ENCODE assay signal across 10 cellular contexts in the genomic region with DNA sequence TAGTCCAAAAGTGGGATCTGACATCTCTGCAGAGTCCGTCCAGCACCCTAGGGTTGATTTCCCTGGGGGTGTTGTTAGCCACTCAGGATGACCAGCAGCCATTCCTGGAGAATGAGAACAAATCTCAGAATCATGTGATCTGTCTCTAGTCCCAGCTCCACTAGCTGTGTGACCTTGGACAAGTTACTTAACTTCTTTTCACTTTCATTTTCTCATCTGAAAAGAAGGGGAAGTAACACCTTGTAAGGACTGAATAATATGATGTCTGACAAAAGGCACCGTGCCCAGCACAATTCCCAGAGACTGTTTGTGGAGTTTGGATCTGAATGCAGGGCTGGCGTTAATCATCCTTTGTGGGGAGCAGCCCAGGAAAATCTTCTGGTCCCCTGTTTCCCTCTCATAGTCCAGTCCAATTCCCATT. TPM values are rescaled to one million over a fixed set of nuclear protein-coding genes. Genes with fewer than 3 reads are reported as not detected.
DNase-seq lines count a peak whose midpoint lies in the region; ATAC-seq and TF ChIP-seq lines count a peak whose summit lies in the region.
"Had no signal": no experiment of that assay in that cellular context is flagged by ENCODE, and none has a peak within 500 bp of the region (broad histone marks: within the 10 kb centered on the region; RNA-seq: fewer than 3 reads in every experiment).

No MANE protein-coding gene starts in this region.

- H3K4me1 ChIP-seq in CD4-positive, CD25-positive, alpha-beta regulatory T cell (ENCODE audit: control insufficient read depth, insufficient read depth, low read length, poor library complexity, severe bottlenecking): peaks cover 8% of the 10 kb centered on the region
- peaks cover 54% of the 10 kb centered on the region for H3K4me1 ChIP-seq in body of pancreas

- no peak overlapping the region for H3K4me3 Mint-ChIP-seq in CD4-positive, CD25-positive, alpha-beta regulatory T cell
- no peak overlapping the region for H3K4me3 Mint-ChIP-seq in nephron progenitor cell

- intact Hi-C loops in body of pancreas (cut with DNase I): no loop called here

- H3K27me3 Mint-ChIP-seq in CD4-positive, CD25-positive, alpha-beta regulatory T cell: no peaks in the 10 kb centered on the region
- peaks cover 2% of the 10 kb centered on the region for H3K27me3 Mint-ChIP-seq in nephron progenitor cell (ENCODE audit: low read depth, poor library complexity)

- peaks cover 0 to 15% (median 10%) of the 10 kb centered on the region in 4 donors for H3K4me1 Mint-ChIP-seq in CD4-positive, CD25-positive, alpha-beta regulatory T cell
- peaks cover 33% of the 10 kb centered on the region for H3K4me1 Mint-ChIP-seq in nephron progenitor cell

- H3K27ac ChIP-seq in CD4-positive, CD25-positive, alpha-beta regulatory T cell (ENCODE audit: insufficient read depth, low read length, poor library complexity, severe bottlenecking): no peak overlapping the region
- peak overlapping the region in 3 of 4 donors; percentile 49 to 71 (median 63) for H3K27ac ChIP-seq in body of pancreas
- H3K27ac ChIP-seq: BLaER1 had no signal

- H3K4me3 ChIP-seq in CD4-positive, CD25-positive, alpha-beta regulatory T cell (ENCODE audit: low read depth, low read length): peak overlapping the region; percentile 21
- H3K4me3 ChIP-seq in body of pancreas: no peak overlapping the region
- H3K4me3 ChIP-seq: BLaER1 had no signal

- DNase-seq in CD4-positive, CD25-positive, alpha-beta regulatory T cell: peak in 1 of 3 donors; percentile 45
- DNase-seq in body of pancreas (peak in 3 of 4 donors; percentile 30 to 56 (median 49)), SHP77 treated with DMSO at 0.1 percent for 48 hours (lab: John Stamatoyannopoulos, UW) (no peak), nephron progenitor cell (no peak)
- DNase-seq in stimulated activated naive CD4-positive, alpha-beta T cell (lab: John Stamatoyannopoulos, UW): no peak
- DNase-seq in stimulated activated CD4-positive, alpha-beta T cell treated with anti-CD3 and anti-CD28 coated beads, Interleukin-1b, Interleukin-23, amount 100 ng/mL, for 48 hours: no peak
- DNase-seq: activated CD4-positive, CD25-positive, alpha-beta regulatory T cell had no signal

- peaks cover 0 to 2% (median 0%) of the 10 kb centered on the region in 7 donors for H3K9me3 Mint-ChIP-seq in CD4-positive, CD25-positive, alpha-beta regulatory T cell
- peaks cover 5% of the 10 kb centered on the region for H3K9me3 Mint-ChIP-seq in nephron progenitor cell

- no peaks in the 10 kb centered on the region for H3K27me3 ChIP-seq in CD4-positive, CD25-positive, alpha-beta regulatory T cell (ENCODE audit: control insufficient read depth, insufficient read depth, low read length)
- no peaks in the 10 kb centered on the region for H3K27me3 ChIP-seq in body of pancreas
- H3K27me3 ChIP-seq: BLaER1 had no signal

- 45 to 58% methylated on average over 3 of the region's 3 CpGs for WGBS in body of pancreas, 2 donors

- H3K36me3 ChIP-seq in CD4-positive, CD25-positive, alpha-beta regulatory T cell (ENCODE audit: control insufficient read depth, insufficient read depth, low read length): no peaks in the 10 kb centered on the region
- H3K36me3 ChIP-seq in body of pancreas (replicated peaks in 1 of 2; ENCODE audit: insufficient read depth in 1 of 2, low read depth in 2 of 2): no peaks in the 10 kb centered on the region
- H3K36me3 ChIP-seq: BLaER1 had no signal

- no peak for TF ChIP-seq CTCF in body of pancreas (IDR thresholded peaks at IDR 0.05)
- no peak for TF ChIP-seq CTCF in nephron progenitor cell (IDR thresholded peaks at IDR 0.05)

- H3K9me3 ChIP-seq in CD4-positive, CD25-positive, alpha-beta regulatory T cell (ENCODE audit: control insufficient read depth in 2 of 2, low read length in 2 of 2): no peaks in the 10 kb centered on the region
- H3K9me3 ChIP-seq in body of pancreas: no peaks in the 10 kb centered on the region

- TF ChIP-seq POLR2A in body of pancreas (IDR thresholded peaks at IDR 0.05): no peak

- H3K27ac Mint-ChIP-seq in CD4-positive, CD25-positive, alpha-beta regulatory T cell: peak overlapping the region; percentile 17 to 76 (median 40)
- H3K27ac Mint-ChIP-seq in nephron progenitor cell: no peak overlapping the region

- ATAC-seq in CD4-positive, CD25-positive, alpha-beta regulatory T cell (ENCODE audit: low read depth in 2 of 2): peak in 1 of 2 donors; percentile 52
- ATAC-seq in GM19397 (IDR thresholded peaks at IDR 0.05; ENCODE audit: unreplicated experiment): peak; percentile 68
- ATAC-seq in HG03108 (IDR thresholded peaks at IDR 0.05; ENCODE audit: unreplicated experiment): peak; percentile 73
- peak; percentile 74 for ATAC-seq in body of pancreas

- H3K36me3 Mint-ChIP-seq in CD4-positive, CD25-positive, alpha-beta regulatory T cell: peaks cover under 1% of the 10 kb centered on the region
- H3K36me3 Mint-ChIP-seq in nephron progenitor cell (ENCODE audit: low read depth): no peaks in the 10 kb centered on the region

RNA-seq across cellular contexts. Expression of gene MTURN, which starts 44.2 kb away (rescaled TPM):
- total RNA-seq in CD4-positive, CD25-positive, alpha-beta regulatory T cell: 31.1 TPM
- polyA plus RNA-seq in CD4-positive, CD25-positive, alpha-beta regulatory T cell: 1 to 10 TPM; 5.2 to 8.5 (median 5.8) TPM
- 10 to 100 TPM; 19.8 to 34.5 TPM for total RNA-seq in body of pancreas

Comparison
In these comparisons a context has a peak if more than half of its experiments do, and no peak if none do; other contexts are left out.
1. DNase-seq: peak in body of pancreas (3 of 4); none in SHP77 treated with DMSO at 0.1 percent for 48 hours (single experiment), stimulated activated naive CD4-positive, alpha-beta T cell (0 of 6), stimulated activated CD4-positive, alpha-beta T cell treated with anti-CD3 and anti-CD28 coated beads, Interleukin-1b, Interleukin-23, amount 100 ng/mL, for 48 hours (single experiment) and nephron progenitor cell (single experiment).